ENCODE assay signal across 1 cellular context in the genomic region with DNA sequence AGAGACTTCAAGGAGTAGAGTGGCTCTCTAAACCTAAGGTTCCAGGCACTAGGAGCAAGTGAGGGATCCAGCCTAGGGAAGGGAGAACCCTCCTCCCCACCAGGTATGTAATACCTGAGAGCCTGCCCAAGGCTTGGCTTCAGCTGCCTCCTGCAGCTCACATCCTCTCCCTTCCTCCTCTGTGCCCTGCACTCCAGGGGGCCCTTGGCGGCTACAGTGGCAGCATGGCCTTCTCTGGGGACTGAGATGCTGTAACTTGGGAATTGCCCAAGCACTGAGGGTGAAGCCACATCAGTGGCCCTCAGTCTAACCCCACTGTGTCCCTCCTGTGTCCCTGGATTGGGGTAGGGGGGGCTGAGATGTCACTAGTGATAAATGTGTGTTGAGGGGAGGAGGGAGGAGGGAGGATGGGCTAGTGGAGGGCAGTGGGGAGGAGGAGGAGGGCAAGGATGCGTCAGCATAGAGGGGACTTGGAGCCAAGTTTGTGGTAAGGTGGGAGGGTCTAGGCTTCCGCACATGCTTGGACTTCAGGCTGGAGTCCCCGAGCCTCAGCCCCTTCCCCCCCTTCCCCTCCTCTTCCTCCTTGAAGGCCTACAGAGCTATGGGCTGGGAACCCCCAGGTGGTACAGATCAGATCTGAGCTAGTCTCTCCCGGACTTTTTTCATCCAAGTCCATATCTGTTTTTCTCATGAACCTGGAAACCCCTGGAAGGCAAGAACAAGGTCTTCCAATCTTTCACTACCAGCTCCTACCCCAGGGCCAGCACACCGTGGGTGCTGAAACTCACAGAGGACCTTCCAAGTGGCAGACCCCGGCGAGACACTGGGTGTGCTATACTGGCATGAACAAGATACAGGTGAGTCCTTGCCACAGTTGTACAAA.
TF ChIP-seq lines count a peak whose summit lies in the region.

No MANE protein-coding gene starts in this region.

TF ChIP-seq in WTC11, 78 proteins besides CTCF, POLR2A, EP300 and RAD21 (continued from another document):
- TF ChIP-seq, protein P1, sequence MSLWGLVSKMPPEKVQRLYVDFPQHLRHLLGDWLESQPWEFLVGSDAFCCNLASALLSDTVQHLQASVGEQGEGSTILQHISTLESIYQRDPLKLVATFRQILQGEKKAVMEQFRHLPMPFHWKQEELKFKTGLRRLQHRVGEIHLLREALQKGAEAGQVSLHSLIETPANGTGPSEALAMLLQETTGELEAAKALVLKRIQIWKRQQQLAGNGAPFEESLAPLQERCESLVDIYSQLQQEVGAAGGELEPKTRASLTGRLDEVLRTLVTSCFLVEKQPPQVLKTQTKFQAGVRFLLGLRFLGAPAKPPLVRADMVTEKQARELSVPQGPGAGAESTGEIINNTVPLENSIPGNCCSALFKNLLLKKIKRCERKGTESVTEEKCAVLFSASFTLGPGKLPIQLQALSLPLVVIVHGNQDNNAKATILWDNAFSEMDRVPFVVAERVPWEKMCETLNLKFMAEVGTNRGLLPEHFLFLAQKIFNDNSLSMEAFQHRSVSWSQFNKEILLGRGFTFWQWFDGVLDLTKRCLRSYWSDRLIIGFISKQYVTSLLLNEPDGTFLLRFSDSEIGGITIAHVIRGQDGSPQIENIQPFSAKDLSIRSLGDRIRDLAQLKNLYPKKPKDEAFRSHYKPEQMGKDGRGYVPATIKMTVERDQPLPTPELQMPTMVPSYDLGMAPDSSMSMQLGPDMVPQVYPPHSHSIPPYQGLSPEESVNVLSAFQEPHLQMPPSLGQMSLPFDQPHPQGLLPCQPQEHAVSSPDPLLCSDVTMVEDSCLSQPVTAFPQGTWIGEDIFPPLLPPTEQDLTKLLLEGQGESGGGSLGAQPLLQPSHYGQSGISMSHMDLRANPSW (CRISPR knock-in tag; conservative IDR thresholded peaks at IDR 0.05; ENCODE audit: low read depth): no peak
- TF ChIP-seq, protein P2, sequence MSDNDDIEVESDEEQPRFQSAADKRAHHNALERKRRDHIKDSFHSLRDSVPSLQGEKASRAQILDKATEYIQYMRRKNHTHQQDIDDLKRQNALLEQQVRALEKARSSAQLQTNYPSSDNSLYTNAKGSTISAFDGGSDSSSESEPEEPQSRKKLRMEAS (CRISPR knock-in tag; IDR thresholded peaks at IDR 0.05): no peak
